8 cellular contexts compared by ENCODE assay signal in genomic region chr17:62652251-62653001, GRCh38. TPM values are rescaled to one million over a fixed set of nuclear protein-coding genes. Genes with fewer than 3 reads are reported as not detected.
DNase-seq lines count a peak whose midpoint lies in the region; ATAC-seq and TF ChIP-seq lines count a peak whose summit lies in the region.

No MANE protein-coding gene starts in this region.

- DNase-seq in GM06990 (ENCODE audit: extremely low read depth, insufficient read length) (peak; percentile 61), NCI-H1417 (lab: John Stamatoyannopoulos, UW) (peak; percentile 54 to 91 (median 89)), mesothelial cell of epicardium (ENCODE audit: low spot score in 2 of 2, unreplicated experiment in 2 of 2) (no peak), testis (no peak)

- H3K9me3 ChIP-seq in endocrine pancreas (ENCODE audit: control insufficient read depth, low read length) (no peaks in the 10 kb centered on the region), testis (no peaks in the 10 kb centered on the region)

- peak overlapping the region; percentile 90 for H3K27ac Mint-ChIP-seq in mesothelial cell of epicardium

- no peak for ATAC-seq in GM18858 (IDR thresholded peaks at IDR 0.05; ENCODE audit: unreplicated experiment)
- ATAC-seq in GM18520 (IDR thresholded peaks at IDR 0.05; ENCODE audit: unreplicated experiment): no peak

- H3K4me1 ChIP-seq in endocrine pancreas (ENCODE audit: control insufficient read depth, insufficient read depth, low read length): no peaks in the 10 kb centered on the region
- H3K4me1 ChIP-seq in testis: peaks cover 39% of the 10 kb centered on the region

- peaks cover 33% of the 10 kb centered on the region for H3K4me1 Mint-ChIP-seq in mesothelial cell of epicardium

- no peak for TF ChIP-seq POLR2A in testis (IDR thresholded peaks at IDR 0.05)

- no peaks in the 10 kb centered on the region for H3K36me3 Mint-ChIP-seq in mesothelial cell of epicardium

- no peaks in the 10 kb centered on the region for H3K27me3 Mint-ChIP-seq in mesothelial cell of epicardium (ENCODE audit: low read depth)

- WGBS in testis, 2 donors: 12 to 14% methylated on average over 39 to 54 of the region's 57 CpGs

- H3K4me3 ChIP-seq in GM06990 (replicated peaks; ENCODE audit: low read depth, low read length) (peak overlapping the region; percentile 61), WI38 (ENCODE audit: low read depth, low read length) (peak overlapping the region; percentile 48), endocrine pancreas (ENCODE audit: control insufficient read depth, insufficient read depth, low read length) (no peak overlapping the region), testis (peak overlapping the region; percentile 36 to 44)

- H3K9me3 Mint-ChIP-seq in mesothelial cell of epicardium: no peaks in the 10 kb centered on the region

- peak overlapping the region; percentile 56 for H3K9ac ChIP-seq in endocrine pancreas (ENCODE audit: control insufficient read depth, insufficient read depth, low read length)

- intact Hi-C loops in testis (cut with DNase I; ENCODE audit: low total_unique reads): no loop called here

- TF ChIP-seq CTCF in GM06990 (IDR thresholded peaks at IDR 0.05; ENCODE audit: insufficient read depth, low read length, poor library complexity, severe bottlenecking) (no peak), WI38 (IDR thresholded peaks at IDR 0.05; ENCODE audit: low read depth, low read length) (no peak), mesothelial cell of epicardium (IDR thresholded peaks at IDR 0.05; ENCODE audit: unreplicated experiment) (no peak), testis (IDR thresholded peaks at IDR 0.05) (no peak)

- peak overlapping the region; percentile 79 for H3K4me3 Mint-ChIP-seq in mesothelial cell of epicardium

- peak overlapping the region in 1 of 2 donors; percentile 24 for H3K27ac ChIP-seq in testis

- H3K36me3 ChIP-seq in GM06990 (ENCODE audit: control insufficient read depth, insufficient read depth, low read length) (no peaks in the 10 kb centered on the region), endocrine pancreas (ENCODE audit: control insufficient read depth, insufficient read depth, low read length) (no peaks in the 10 kb centered on the region), testis (ENCODE audit: low read depth, missing control alignments) (no peaks in the 10 kb centered on the region)

- H3K27me3 ChIP-seq in GM06990 (replicated peaks; ENCODE audit: control insufficient read depth, insufficient read depth, low read length): no peaks in the 10 kb centered on the region
- H3K27me3 ChIP-seq in endocrine pancreas (ENCODE audit: control insufficient read depth, insufficient read depth, low read length): no peaks in the 10 kb centered on the region
- H3K27me3 ChIP-seq in testis: no peaks in the 10 kb centered on the region

RNA-seq across cellular contexts. Expression of gene MRC2, which starts 25.0 kb away (rescaled TPM):
- total RNA-seq in mesothelial cell of epicardium (115 to 120 TPM (median 119 TPM) in 3 replicates), testis (10 to 100 TPM; 32.9 to 40.3 TPM)
- 60.9 TPM for polyA plus RNA-seq in testis (ENCODE audit: insufficient read depth, low read depth, low replicate concordance)

Comparison
In these comparisons a context has a peak if more than half of its experiments do, and no peak if none do; other contexts are left out.
1. DNase-seq: peak in GM06990 (single experiment) and NCI-H1417 (3 of 3); none in mesothelial cell of epicardium (0 of 2) and testis (single experiment).